In genomic region chr2:33728106-33728505, GRCh38 we compare ENCODE assay signal across 17 cellular contexts.
DNase-seq lines count a peak whose midpoint lies in the region; ATAC-seq and TF ChIP-seq lines count a peak whose summit lies in the region.
"Had no signal": no experiment of that assay in that cellular context is flagged by ENCODE, and none has a peak within 500 bp of the region (broad histone marks: within the 10 kb centered on the region; RNA-seq: fewer than 3 reads in every experiment).

No MANE protein-coding gene starts in this region.

- peak; percentile 11 to 26 for ATAC-seq in natural killer cell treated with Interleukin-12 subunit alpha and Interleukin-12 subunit beta and Interleukin-15 and Interleukin-18, amount 100 ng/mL, for 72 hours
- ATAC-seq in natural killer cell (no peak), lower lobe of right lung (peak; percentile 12 to 55)
- peak; percentile 46 for ATAC-seq in stimulated activated memory B cell treated with anti-CD40 and anti-IgM and Interleukin-4, amounts not matched to agents 10 μg/mL and 1 μg/mL and 100 μg/mL, for 72 hours
- ATAC-seq: GM23338, HCT116 had no signal

- no peak overlapping the region for H3K4me2 ChIP-seq in smooth muscle cell
- H3K4me2 ChIP-seq: BLaER1, GM23338 had no signal

- WGBS in smooth muscle cell (ENCODE audit: low lambda C conversion rate): 92% methylated on average over 14 of the region's 14 CpGs

- no peak overlapping the region for H2AFZ ChIP-seq in smooth muscle cell (ENCODE audit: low read depth)
- H2AFZ ChIP-seq: GM23338 had no signal

- H3K4me3 ChIP-seq in lower lobe of right lung: no peak overlapping the region
- H3K4me3 ChIP-seq in smooth muscle cell: no peak overlapping the region
- H3K4me3 ChIP-seq: BLaER1, GM23338 had no signal

- H3K4me1 Mint-ChIP-seq in natural killer cell treated with Interleukin-12 subunit alpha and Interleukin-12 subunit beta and Interleukin-15 and Interleukin-18, amount 100 ng/mL, for 72 hours (ENCODE audit: low read depth in 2 of 2): no peaks in the 10 kb centered on the region
- no peaks in the 10 kb centered on the region for H3K4me1 Mint-ChIP-seq in natural killer cell
- H3K4me1 Mint-ChIP-seq in stimulated activated memory B cell treated with anti-CD40 and anti-IgM and Interleukin-4, amounts not matched to agents 10 μg/mL and 1 μg/mL and 100 μg/mL, for 72 hours: no peaks in the 10 kb centered on the region
- H3K4me1 Mint-ChIP-seq: CD14-positive monocyte had no signal

- no peak overlapping the region for H3K4me3 Mint-ChIP-seq in natural killer cell treated with Interleukin-12 subunit alpha and Interleukin-12 subunit beta and Interleukin-15 and Interleukin-18, amount 100 ng/mL, for 72 hours
- no peak overlapping the region for H3K4me3 Mint-ChIP-seq in natural killer cell
- H3K4me3 Mint-ChIP-seq in stimulated activated memory B cell treated with anti-CD40 and anti-IgM and Interleukin-4, amounts not matched to agents 10 μg/mL and 1 μg/mL and 100 μg/mL, for 72 hours: no peak overlapping the region
- H3K4me3 Mint-ChIP-seq: CD14-positive monocyte; CD4-positive, alpha-beta memory T cell; GM23338; HFFc6 had no signal

- H3K27me3 ChIP-seq in lower lobe of right lung (ENCODE audit: low read depth) (no peaks in the 10 kb centered on the region), smooth muscle cell (ENCODE audit: low read depth) (no peaks in the 10 kb centered on the region)
- H3K27me3 ChIP-seq: BLaER1 had no signal

- H3F3A ChIP-seq in smooth muscle cell (ENCODE audit: low read depth): no peaks in the 10 kb centered on the region

- no peaks in the 10 kb centered on the region for H3K36me3 Mint-ChIP-seq in natural killer cell treated with Interleukin-12 subunit alpha and Interleukin-12 subunit beta and Interleukin-15 and Interleukin-18, amount 100 ng/mL, for 72 hours
- no peaks in the 10 kb centered on the region for H3K36me3 Mint-ChIP-seq in natural killer cell
- H3K36me3 Mint-ChIP-seq in stimulated activated memory B cell treated with anti-CD40 and anti-IgM and Interleukin-4, amounts not matched to agents 10 μg/mL and 1 μg/mL and 100 μg/mL, for 72 hours: no peaks in the 10 kb centered on the region
- H3K36me3 Mint-ChIP-seq: CD14-positive monocyte; CD4-positive, alpha-beta memory T cell had no signal

- H3K9me3 Mint-ChIP-seq in natural killer cell treated with Interleukin-12 subunit alpha and Interleukin-12 subunit beta and Interleukin-15 and Interleukin-18, amount 100 ng/mL, for 72 hours: peaks cover 4% of the 10 kb centered on the region
- peaks cover 4% of the 10 kb centered on the region in 2 donors for H3K9me3 Mint-ChIP-seq in natural killer cell
- H3K9me3 Mint-ChIP-seq in stimulated activated memory B cell treated with anti-CD40 and anti-IgM and Interleukin-4, amounts not matched to agents 10 μg/mL and 1 μg/mL and 100 μg/mL, for 72 hours: peaks cover 7% of the 10 kb centered on the region

- H3K27ac ChIP-seq in lower lobe of right lung: no peak overlapping the region
- H3K27ac ChIP-seq in smooth muscle cell (ENCODE audit: low read depth): no peak overlapping the region
- H3K27ac ChIP-seq: BLaER1 had no signal

- H3K36me3 ChIP-seq in lower lobe of right lung (no peaks in the 10 kb centered on the region), smooth muscle cell (ENCODE audit: low read depth) (no peaks in the 10 kb centered on the region)
- H3K36me3 ChIP-seq: BLaER1 had no signal

- H3K9me3 ChIP-seq in lower lobe of right lung: no peaks in the 10 kb centered on the region
- H3K9me3 ChIP-seq in smooth muscle cell (replicated peaks; ENCODE audit: low read depth): no peaks in the 10 kb centered on the region

- H4K20me1 ChIP-seq in smooth muscle cell (ENCODE audit: low read depth): no peaks in the 10 kb centered on the region
- H4K20me1 ChIP-seq: BLaER1 had no signal

- H3K79me2 ChIP-seq in smooth muscle cell (ENCODE audit: low read depth): no peaks in the 10 kb centered on the region

- no peaks in the 10 kb centered on the region for H3K27me3 Mint-ChIP-seq in natural killer cell treated with Interleukin-12 subunit alpha and Interleukin-12 subunit beta and Interleukin-15 and Interleukin-18, amount 100 ng/mL, for 72 hours
- no peaks in the 10 kb centered on the region for H3K27me3 Mint-ChIP-seq in natural killer cell (ENCODE audit: low read depth in 2 of 2)
- peaks cover 22% of the 10 kb centered on the region for H3K27me3 Mint-ChIP-seq in stimulated activated memory B cell treated with anti-CD40 and anti-IgM and Interleukin-4, amounts not matched to agents 10 μg/mL and 1 μg/mL and 100 μg/mL, for 72 hours

- H3K27ac Mint-ChIP-seq in natural killer cell treated with Interleukin-12 subunit alpha and Interleukin-12 subunit beta and Interleukin-15 and Interleukin-18, amount 100 ng/mL, for 72 hours: no peak overlapping the region
- H3K27ac Mint-ChIP-seq in natural killer cell: no peak overlapping the region
- H3K27ac Mint-ChIP-seq in stimulated activated memory B cell treated with anti-CD40 and anti-IgM and Interleukin-4, amounts not matched to agents 10 μg/mL and 1 μg/mL and 100 μg/mL, for 72 hours: no peak overlapping the region
- H3K27ac Mint-ChIP-seq: CD14-positive monocyte; CD4-positive, alpha-beta memory T cell; GM23338; HFFc6 had no signal

- DNase-seq in natural killer cell treated with Interleukin-12 subunit alpha and Interleukin-12 subunit beta and Interleukin-15 and Interleukin-18, amount 100 ng/mL, for 72 hours (ENCODE audit: low spot score): no peak
- DNase-seq in natural killer cell (no peak), lower lobe of right lung (no peak), NCI-H1694 (lab: John Stamatoyannopoulos, UW) (no peak), smooth muscle cell (lab: John Stamatoyannopoulos, UW; ENCODE audit: unreplicated experiment) (no peak), T-helper 1 cell (no peak)
- DNase-seq: 8988T; CD4-positive, alpha-beta memory T cell; DMS153; DMS79; GDM1; HFFc6 had no signal

- TF ChIP-seq CTCF in natural killer cell (IDR thresholded peaks at IDR 0.05) (no peak), lower lobe of right lung (IDR thresholded peaks at IDR 0.05) (no peak), smooth muscle cell (IDR thresholded peaks at IDR 0.05; ENCODE audit: borderline replicate concordance, insufficient read depth, poor library complexity, severe bottlenecking) (no peak)

- intact Hi-C loops in natural killer cell (cut with micrococcal nuclease): no loop called here
- intact Hi-C loops in lower lobe of right lung (cut with DNase I): no loop called here

- H3K4me1 ChIP-seq in lower lobe of right lung: no peaks in the 10 kb centered on the region
- H3K4me1 ChIP-seq in smooth muscle cell (ENCODE audit: low read depth): no peaks in the 10 kb centered on the region

- H3K9ac ChIP-seq in smooth muscle cell (ENCODE audit: low read depth): no peak overlapping the region
- H3K9ac ChIP-seq: BLaER1 had no signal

Comparison
In these comparisons a context has a peak if more than half of its experiments do, and no peak if none do; other contexts are left out.
1. ATAC-seq: peak in natural killer cell treated with Interleukin-12 subunit alpha and Interleukin-12 subunit beta and Interleukin-15 and Interleukin-18, amount 100 ng/mL, for 72 hours (2 of 2), lower lobe of right lung (2 of 2) and stimulated activated memory B cell treated with anti-CD40 and anti-IgM and Interleukin-4, amounts not matched to agents 10 μg/mL and 1 μg/mL and 100 μg/mL, for 72 hours (single experiment); none in natural killer cell (0 of 3).